In the genomic region with DNA sequence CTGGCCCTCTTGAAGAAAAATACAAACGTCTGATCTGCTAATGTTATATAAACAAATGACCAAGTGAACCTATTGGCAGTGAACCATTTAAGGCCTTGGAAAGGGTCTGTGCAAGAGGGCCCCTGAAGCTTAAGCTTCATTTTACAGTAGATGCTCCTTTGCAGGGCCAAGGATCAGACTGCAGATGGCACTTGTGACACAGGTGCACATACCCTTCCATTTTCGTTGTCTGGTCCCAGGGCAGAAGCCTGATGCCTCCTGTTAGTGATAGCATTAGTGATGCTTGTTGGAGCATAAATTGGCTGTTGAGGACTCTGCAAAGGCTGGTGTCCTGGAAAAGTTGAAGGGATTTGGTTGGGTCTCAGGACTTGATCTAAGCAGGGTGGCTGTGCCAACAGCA, we compare ENCODE assay signal across 24 cellular contexts. TPM values are rescaled to one million over a fixed set of nuclear protein-coding genes. Genes with fewer than 3 reads are reported as not detected.
"Had no signal": no experiment of that assay in that cellular context is flagged by ENCODE, and none has a peak within 500 bp of the region (broad histone marks: within the 10 kb centered on the region; RNA-seq: fewer than 3 reads in every experiment).

No MANE protein-coding gene starts in this region.

- DNase-seq: Kasumi-1, KBM-7, NCI-H1092, NCI-H1105 treated with DMSO at 0.1 percent for 48 hours, NCI-H1417 treated with DMSO at 0.1 percent for 48 hours, NCI-H146, NCI-H1694 treated with DMSO at 0.1 percent for 48 hours, NCI-H1930, NCI-H2081, NCI-H2107, NCI-H2227 treated with DMSO at 0.1 percent for 48 hours, NCI-H524, NCI-H526 treated with DMSO at 0.1 percent for 48 hours, NCI-H748 treated with DMSO at 0.1 percent for 48 hours, PC-3, SHP77, SK-N-SH, SW 1271, T-cell had no signal

- H3K27ac ChIP-seq: RWPE1 had no signal

- H3K9ac ChIP-seq: SK-N-SH had no signal

- H3K4me2 ChIP-seq: SK-N-SH had no signal

- ATAC-seq: Panc1, PC-3, T-cell had no signal

- H3K9me3 ChIP-seq: SK-N-SH had no signal

- H3K9me2 ChIP-seq: SK-N-SH had no signal

RNA-seq across cellular contexts. Expression of gene ETNPPL, which starts 46.5 kb away (rescaled TPM):
- total RNA-seq: MCF 10A, NCI-H460, OCI-LY7, PC-3 had no signal
